8 cellular contexts compared by ENCODE assay signal in genomic region chr12:48542300-48542928, GRCh38.
A peak's percentile ranks its signal among the peaks of the same experiment; 100 is the strongest.
DNase-seq lines count a peak whose midpoint lies in the region; ATAC-seq and TF ChIP-seq lines count a peak whose summit lies in the region.

No MANE protein-coding gene starts in this region.

- no peaks in the 10 kb centered on the region for H3K27me3 ChIP-seq in NT2/D1 (ENCODE audit: insufficient read depth, insufficient read length)

- no peak overlapping the region for H3K9ac ChIP-seq in NT2/D1 (ENCODE audit: insufficient read length, low read depth)

- TF ChIP-seq CTCF in AG09309 (IDR thresholded peaks at IDR 0.05; ENCODE audit: control insufficient read depth, insufficient read depth, low read depth, low read length, missing control alignments) (peak; percentile 89), GM12875 (IDR thresholded peaks at IDR 0.05; ENCODE audit: borderline replicate concordance, insufficient read depth, low read depth, low read length) (peak; percentile 82)

- H3K36me3 ChIP-seq in NT2/D1 (ENCODE audit: insufficient read depth, insufficient read length, low read length): no peaks in the 10 kb centered on the region

- no peak for ATAC-seq in HG03565 (IDR thresholded peaks at IDR 0.05; ENCODE audit: unreplicated experiment)

- H3K9me3 ChIP-seq in NT2/D1 (ENCODE audit: insufficient read depth, low read length): no peaks in the 10 kb centered on the region

- DNase-seq in AG09309 (ENCODE audit: low read depth): no peak
- DNase-seq in NT2/D1 (ENCODE audit: low read depth, low spot score): peak; percentile 50
- peak; percentile 76 for DNase-seq in activated effector memory CD4-positive, alpha-beta T cell treated with anti-CD3 and anti-CD28 coated beads, Interleukin-2, amount 50 U/mL, for 16 hours
- DNase-seq in islet precursor cell: peak; percentile 73
- peak; percentile 23 to 34 for DNase-seq in stimulated activated CD8-positive, alpha-beta memory T cell treated with anti-CD3 and anti-CD28 coated beads, Interleukin-2, amount 100 ng/mL, for 48 hours (ENCODE audit: low read depth in 2 of 2)
- no peak for DNase-seq in NCI-H1694 treated with DMSO at 0.1 percent for 48 hours (lab: John Stamatoyannopoulos, UW)

- H3K4me3 ChIP-seq in AG09309 (ENCODE audit: control insufficient read depth, low read depth, low read length) (no peak overlapping the region), GM12875 (ENCODE audit: low read depth, low read length) (no peak overlapping the region), NT2/D1 (ENCODE audit: insufficient read length, low read depth) (no peak overlapping the region)

- no peaks in the 10 kb centered on the region for H3K4me1 ChIP-seq in NT2/D1 (ENCODE audit: insufficient read depth, insufficient read length)

Comparison
In these comparisons a context has a peak if more than half of its experiments do, and no peak if none do; other contexts are left out.
1. DNase-seq: peak in NT2/D1 (single experiment), activated effector memory CD4-positive, alpha-beta T cell treated with anti-CD3 and anti-CD28 coated beads, Interleukin-2, amount 50 U/mL, for 16 hours (single experiment), islet precursor cell (single experiment) and stimulated activated CD8-positive, alpha-beta memory T cell treated with anti-CD3 and anti-CD28 coated beads, Interleukin-2, amount 100 ng/mL, for 48 hours (2 of 2); none in AG09309 (single experiment) and NCI-H1694 treated with DMSO at 0.1 percent for 48 hours (single experiment).